In genomic region chr17:6443692-6444572, GRCh38 we compare ENCODE assay signal across 8 cellular contexts. TPM values are rescaled to one million over a fixed set of nuclear protein-coding genes. Genes with fewer than 3 reads are reported as not detected.
DNase-seq lines count a peak whose midpoint lies in the region; ATAC-seq and TF ChIP-seq lines count a peak whose summit lies in the region.

TSS of gene PIMREG (plus strand) at chr17:6444455. CDS start at chr17:6445111, 656 bp downstream.

- H3K9me3 ChIP-seq in adrenal gland (replicated peaks in 1 of 3) (no peaks in the 10 kb centered on the region), heart right ventricle (no peaks in the 10 kb centered on the region), upper lobe of right lung (no peaks in the 10 kb centered on the region)

- WGBS in adrenal gland, 4 donors = 0 to 1% (median 1%) methylated on average over 15 to 62 of the region's 62 CpGs
- WGBS in heart right ventricle, 2 donors = 0 to 1% methylated on average over 61 to 62 of the region's 62 CpGs

- H3K4me1 ChIP-seq in adrenal gland (replicated peaks in 1 of 2) (peaks cover 0 to 6% of the 10 kb centered on the region in 2 donors), heart right ventricle (peaks cover 0 to 18% (median 10%) of the 10 kb centered on the region in 9 donors), upper lobe of right lung (peaks cover 9% of the 10 kb centered on the region)

- H3K27me3 ChIP-seq in GM06990 (replicated peaks; ENCODE audit: control insufficient read depth, insufficient read depth, low read length) = no peaks in the 10 kb centered on the region; the same call in none of the 2 replicates
- H3K27me3 ChIP-seq in adrenal gland = no peaks in the 10 kb centered on the region
- peaks cover 0 to 27% (median 16%) of the 10 kb centered on the region in 7 donors for H3K27me3 ChIP-seq in heart right ventricle
- peaks cover 20% of the 10 kb centered on the region for H3K27me3 ChIP-seq in upper lobe of right lung

- DNase-seq in GM06990 (ENCODE audit: extremely low read depth, insufficient read length) = peak; percentile 93
- DNase-seq in NCI-H1105 (lab: John Stamatoyannopoulos, UW) = peak; percentile 99
- DNase-seq in T-helper 1 cell = peak; percentile 78 to 93 (median 87)
- peak; percentile 96 to 99 (median 97) for DNase-seq in adrenal gland
- peak; percentile 94 for DNase-seq in heart right ventricle
- peak; percentile 99 for DNase-seq in posterior vena cava (ENCODE audit: low spot score)
- peak; percentile 97 for DNase-seq in upper lobe of right lung

- peak; percentile 77 for ATAC-seq in HG02571 (IDR thresholded peaks at IDR 0.05; ENCODE audit: unreplicated experiment)
- ATAC-seq in heart right ventricle = peak; percentile 97 to 100 (median 99)
- peak; percentile 99 for ATAC-seq in upper lobe of right lung

- TF ChIP-seq POLR2A in adrenal gland (IDR thresholded peaks at IDR 0.05) = peak in 1 of 2 donors; percentile 39

- H3K4me3 ChIP-seq in GM06990 (replicated peaks; ENCODE audit: low read depth, low read length) = peak within 1 kb of the TSS; percentile 51
- peak within 1 kb of the TSS in 3 of 4 donors; percentile 25 to 60 (median 56) for H3K4me3 ChIP-seq in adrenal gland
- peak within 1 kb of the TSS; percentile 24 to 71 (median 57) for H3K4me3 ChIP-seq in heart right ventricle
- peak within 1 kb of the TSS; percentile 66 for H3K4me3 ChIP-seq in upper lobe of right lung

- TF ChIP-seq CTCF in GM06990 (IDR thresholded peaks at IDR 0.05; ENCODE audit: insufficient read depth, low read length, poor library complexity, severe bottlenecking) (no peak), adrenal gland (IDR thresholded peaks at IDR 0.05) (no peak), heart right ventricle (IDR thresholded peaks at IDR 0.05) (no peak), upper lobe of right lung (IDR thresholded peaks at IDR 0.05) (no peak)

- no peaks in the 10 kb centered on the region; the same call in 1 of the 2 replicates for H3K36me3 ChIP-seq in GM06990 (ENCODE audit: control insufficient read depth, insufficient read depth, low read length)
- H3K36me3 ChIP-seq in adrenal gland (replicated peaks in 1 of 2) = no peaks in the 10 kb centered on the region
- peaks cover 0 to 6% (median 0%) of the 10 kb centered on the region in 9 donors for H3K36me3 ChIP-seq in heart right ventricle
- H3K36me3 ChIP-seq in upper lobe of right lung = no peaks in the 10 kb centered on the region

- intact Hi-C loops in adrenal gland (cut with DNase I) = no loop called here
- intact Hi-C loops in heart right ventricle (cut with DNase I) = no loop called here
- intact Hi-C loops in posterior vena cava (cut with DNase I) = no loop called here
- intact Hi-C loops in upper lobe of right lung (cut with DNase I) = no loop called here

- peak within 1 kb of the TSS; percentile 50 to 83 (median 69) for H3K27ac ChIP-seq in adrenal gland
- peak within 1 kb of the TSS in 2 of 10 donors; percentile 42 to 62 for H3K27ac ChIP-seq in heart right ventricle
- no peak within 1 kb of the TSS for H3K27ac ChIP-seq in upper lobe of right lung

RNA-seq across cellular contexts. Expression of gene PIMREG, which starts in this region (rescaled TPM):
- total RNA-seq in adrenal gland (1 to 10 TPM; 1.0 to 7.8 (median 3.9) TPM), heart right ventricle (1 to 10 TPM in 1 of 10 donors, under 1 TPM in 4, not detected in 5; 0.21 to 4.0 (median 0.74) TPM), posterior vena cava (under 1 TPM in 1 of 2 donors, not detected in 1; 0.56 TPM), upper lobe of right lung (0.26 TPM)
- polyA plus RNA-seq in adrenal gland (1 to 10 TPM in 1 of 3 donors, under 1 TPM in 2; 0.72 to 1.6 (median 0.98) TPM), heart right ventricle (under 1 TPM in 1 of 2 donors, not detected in 1; 0.25 TPM)

Comparison
In these comparisons a context has a peak if more than half of its experiments do, and no peak if none do; other contexts are left out.
1. Peak in DNase-seq in posterior vena cava; RNA of the gene not detected or under 1 TPM.
2. Peak in DNase-seq, ATAC-seq and H3K4me3 ChIP-seq in upper lobe of right lung; RNA of the gene not detected or under 1 TPM.